16 cellular contexts compared by ENCODE assay signal in genomic region chr20:53918949-53919361, GRCh38.
DNase-seq lines count a peak whose midpoint lies in the region; ATAC-seq and TF ChIP-seq lines count a peak whose summit lies in the region.
"Had no signal": no experiment of that assay in that cellular context is flagged by ENCODE, and none has a peak within 500 bp of the region (broad histone marks: within the 10 kb centered on the region; RNA-seq: fewer than 3 reads in every experiment).

No MANE protein-coding gene starts in this region.

- H3K36me3 Mint-ChIP-seq in type B pancreatic cell: no peaks in the 10 kb centered on the region

- no peak overlapping the region for H3K9ac ChIP-seq in iPS-15b (ENCODE audit: low read depth, low read length)

- H3K4me3 Mint-ChIP-seq in type B pancreatic cell: peak overlapping the region; percentile 79
- H3K4me3 Mint-ChIP-seq: activated CD4-positive, alpha-beta T cell treated with anti-CD3 and anti-CD28 coated beads for 36 hours; activated T-cell treated with anti-CD3 and anti-CD28 coated beads, Interleukin-2, amount 50 U/mL, for 72 hours had no signal

- H3K27me3 ChIP-seq in iPS-15b (ENCODE audit: control insufficient read depth, insufficient read depth, low read length): no peaks in the 10 kb centered on the region
- H3K27me3 ChIP-seq in vagina: no peaks in the 10 kb centered on the region
- H3K27me3 ChIP-seq: heart left ventricle, MG63 had no signal

- peaks cover 3% of the 10 kb centered on the region; the same call in 1 of the 2 replicates for H3K36me3 ChIP-seq in OCI-LY7 (ENCODE audit: insufficient read depth, low read length)
- H3K36me3 ChIP-seq in iPS-15b (ENCODE audit: control insufficient read depth, insufficient read depth, low read length): no peaks in the 10 kb centered on the region
- no peaks in the 10 kb centered on the region for H3K36me3 ChIP-seq in vagina
- H3K36me3 ChIP-seq: heart left ventricle, MG63 had no signal

- no peak for TF ChIP-seq POLR2A in vagina (IDR thresholded peaks at IDR 0.05)

- TF ChIP-seq CTCF in OCI-LY7 (conservative IDR thresholded peaks at IDR 0.05; ENCODE audit: low read length) (no peak), type B pancreatic cell (conservative IDR thresholded peaks at IDR 0.05) (no peak), vagina (IDR thresholded peaks at IDR 0.05) (no peak)

- POLR2A ChIA-PET in OCI-LY7 (lab: Charles Lee): interaction anchor here (0.6 to 6.3 kb wide), 10 partner anchors 8 to 336 kb away, joined by 3 to 98 read pairs (median 26); no protein-coding TSS in a partner anchor

- H2AFZ ChIP-seq in OCI-LY7 (ENCODE audit: low read length): peak overlapping the region; percentile 71; the same call in 1 of the 2 replicates

- ATAC-seq in stimulated activated naive CD8-positive, alpha-beta T cell treated with anti-CD3 and anti-CD28 coated beads, Interleukin-15, Interleukin-2, amounts not matched to agents 100 U/mL and 50 U/mL, for 24 hours: no peak
- no peak for ATAC-seq in GM18870 (IDR thresholded peaks at IDR 0.05; ENCODE audit: unreplicated experiment)
- ATAC-seq: A549; activated CD4-positive, alpha-beta T cell treated with anti-CD3 and anti-CD28 coated beads for 36 hours; activated T-cell treated with anti-CD3 and anti-CD28 coated beads, Interleukin-2, amount 50 U/mL, for 72 hours; heart left ventricle had no signal

- H3K4me1 ChIP-seq in OCI-LY7 (ENCODE audit: insufficient read depth, low read length, poor library complexity, severe bottlenecking) (peaks cover 93% of the 10 kb centered on the region), iPS-15b (ENCODE audit: control insufficient read depth, insufficient read depth, low read length) (peaks cover 19% of the 10 kb centered on the region), vagina (peaks cover 54% of the 10 kb centered on the region)

- peaks cover 59% of the 10 kb centered on the region for H3K4me1 Mint-ChIP-seq in type B pancreatic cell (ENCODE audit: unreplicated experiment)

- CTCF ChIA-PET in OCI-LY7 (lab: Charles Lee; ENCODE audit: unreplicated experiment): interaction anchor here (1.0 kb wide), 1 partner anchor 189 kb away, joined by 3 read pairs; no protein-coding TSS in a partner anchor

- H3K4me3 ChIP-seq in OCI-LY7 (ENCODE audit: low read depth, low read length, poor library complexity, severe bottlenecking) (peak overlapping the region; percentile 49), iPS-15b (ENCODE audit: low read depth, low read length) (peak overlapping the region; percentile 31), vagina (no peak overlapping the region)
- H3K4me3 ChIP-seq: A549, heart left ventricle, MG63 had no signal

- no TSS peak for BruUV-seq in OCI-LY7 (replicated peaks; lab: Mats Ljungman, UMichigan)

- H3K27ac ChIP-seq in OCI-LY7 (ENCODE audit: low read depth, low read length, poor library complexity, severe bottlenecking) (no peak overlapping the region), vagina (no peak overlapping the region)

- peaks cover 6% of the 10 kb centered on the region; the same call in 1 of the 2 replicates for H3K9me3 ChIP-seq in OCI-LY7 (ENCODE audit: low read length)
- H3K9me3 ChIP-seq in iPS-15b (ENCODE audit: control insufficient read depth, insufficient read depth, low read length): no peaks in the 10 kb centered on the region
- no peaks in the 10 kb centered on the region for H3K9me3 ChIP-seq in vagina
- H3K9me3 ChIP-seq: A549, heart left ventricle, MG63 had no signal

- no peaks in the 10 kb centered on the region for H3K9me2 ChIP-seq in OCI-LY7 (ENCODE audit: insufficient read depth, low read length)

- H3K9me3 Mint-ChIP-seq in type B pancreatic cell: no peaks in the 10 kb centered on the region
- H3K9me3 Mint-ChIP-seq: activated T-cell treated with anti-CD3 and anti-CD28 coated beads, Interleukin-2, amount 50 U/mL, for 72 hours had no signal

- H3K27me3 Mint-ChIP-seq in type B pancreatic cell: no peaks in the 10 kb centered on the region
- H3K27me3 Mint-ChIP-seq: activated CD4-positive, alpha-beta T cell treated with anti-CD3 and anti-CD28 coated beads for 36 hours had no signal

- H4K20me1 ChIP-seq in OCI-LY7 (ENCODE audit: insufficient read depth, low read length): no peaks in the 10 kb centered on the region

- intact Hi-C loops in OCI-LY7 (cut with micrococcal nuclease; ENCODE audit: unreplicated experiment): loop anchor here (5.0 kb wide), 1 partner anchor 327 kb away; the partner anchor contains the start of gene ZNF217
- intact Hi-C loops in vagina (cut with DNase I): no loop called here

- H3K79me2 ChIP-seq in OCI-LY7 (ENCODE audit: insufficient read depth, low read depth, low read length): no peaks in the 10 kb centered on the region

- H3K27ac Mint-ChIP-seq in type B pancreatic cell: no peak overlapping the region
- H3K27ac Mint-ChIP-seq: activated CD4-positive, alpha-beta T cell treated with anti-CD3 and anti-CD28 coated beads for 36 hours; activated T-cell treated with anti-CD3 and anti-CD28 coated beads, Interleukin-2, amount 50 U/mL, for 72 hours had no signal

- peak overlapping the region; percentile 49; the same call in 1 of the 2 replicates for H3K4me2 ChIP-seq in OCI-LY7 (ENCODE audit: low read length)
- H3K4me2 ChIP-seq: A549 had no signal

- DNase-seq in NCI-H2227 (lab: John Stamatoyannopoulos, UW; ENCODE audit: unreplicated experiment) (peak; percentile 21), NCI-H2227 treated with DMSO at 0.1 percent for 48 hours (lab: John Stamatoyannopoulos, UW) (no peak), OCI-LY7 (ENCODE audit: low spot score) (peak; percentile 76), type B pancreatic cell (ENCODE audit: extremely low spot score, unreplicated experiment) (no peak), vagina (ENCODE audit: extremely low spot score in 2 of 2) (no peak)
- DNase-seq in stimulated activated naive CD8-positive, alpha-beta T cell treated with anti-CD3 and anti-CD28 coated beads, Interleukin-15, Interleukin-2, amounts not matched to agents 100 U/mL and 50 U/mL, for 24 hours: no peak
- DNase-seq: activated CD4-positive, alpha-beta T cell treated with anti-CD3 and anti-CD28 coated beads for 36 hours; activated T-cell treated with anti-CD3 and anti-CD28 coated beads, Interleukin-2, amount 50 U/mL, for 72 hours; aorta; DMS79 treated with DMSO at 0.1 percent for 48 hours; heart left ventricle; MG63; midbrain had no signal

Comparison
In these comparisons a context has a peak if more than half of its experiments do, and no peak if none do; other contexts are left out.
1. DNase-seq: peak in NCI-H2227 (single experiment) and OCI-LY7 (single experiment); none in NCI-H2227 treated with DMSO at 0.1 percent for 48 hours (single experiment), type B pancreatic cell (single experiment), stimulated activated naive CD8-positive, alpha-beta T cell treated with anti-CD3 and anti-CD28 coated beads, Interleukin-15, Interleukin-2, amounts not matched to agents 100 U/mL and 50 U/mL, for 24 hours (single experiment) and vagina (0 of 2).
2. H3K4me3 ChIP-seq: peak in OCI-LY7 (single experiment) and iPS-15b (single experiment); none in vagina (0 of 2).